ENCODE assay signal across 9 cellular contexts in genomic region chr14:90760591-90761316, GRCh38. TPM values are rescaled to one million over a fixed set of nuclear protein-coding genes. Genes with fewer than 3 reads are reported as not detected.
DNase-seq lines count a peak whose midpoint lies in the region; ATAC-seq and TF ChIP-seq lines count a peak whose summit lies in the region.
"Had no signal": no experiment of that assay in that cellular context is flagged by ENCODE, and none has a peak within 500 bp of the region (broad histone marks: within the 10 kb centered on the region; RNA-seq: fewer than 3 reads in every experiment).

No MANE protein-coding gene starts in this region.

- TF ChIP-seq CTCF in GM12874 (IDR thresholded peaks at IDR 0.05; ENCODE audit: insufficient read depth, low read depth, low read length) (peak; percentile 46), fibroblast of mammary gland (conservative IDR thresholded peaks at IDR 0.05; ENCODE audit: control insufficient read depth, insufficient read depth, low read depth, low read length) (peak; percentile 67), omental fat pad (IDR thresholded peaks at IDR 0.05) (no peak)

- ATAC-seq in stimulated activated memory B cell treated with anti-CD40 and anti-IgM and Interleukin-4, amounts not matched to agents 10 μg/mL and 1 μg/mL and 100 μg/mL, for 72 hours, result no peak
- ATAC-seq in omental fat pad (ENCODE audit: low FRiP score), result no peak

- DNase-seq in ACHN (peak; percentile 58), NCI-H82 (lab: John Stamatoyannopoulos, UW) (peak; percentile 65), fibroblast of mammary gland (ENCODE audit: low read depth) (peak; percentile 56), omental fat pad (ENCODE audit: low spot score) (no peak)
- DNase-seq in activated naive CD4-positive, alpha-beta T cell treated with anti-CD3 and anti-CD28 coated beads, Interleukin-2, amount 10 ng/mL, durations not matched to agents 7 days and 5 days, result no peak
- DNase-seq in activated CD4-positive, CD25-positive, alpha-beta regulatory T cell (lab: John Stamatoyannopoulos, UW), result no peak

- H3K9me3 Mint-ChIP-seq in stimulated activated memory B cell treated with anti-CD40 and anti-IgM and Interleukin-4, amounts not matched to agents 10 μg/mL and 1 μg/mL and 100 μg/mL, for 72 hours, result peaks cover 5% of the 10 kb centered on the region
- H3K9me3 Mint-ChIP-seq in activated naive CD4-positive, alpha-beta T cell treated with anti-CD3 and anti-CD28 coated beads, Interleukin-2, amount 10 ng/mL, durations not matched to agents 7 days and 5 days, result peaks cover 10% of the 10 kb centered on the region

- H3K36me3 Mint-ChIP-seq in stimulated activated memory B cell treated with anti-CD40 and anti-IgM and Interleukin-4, amounts not matched to agents 10 μg/mL and 1 μg/mL and 100 μg/mL, for 72 hours, result no peaks in the 10 kb centered on the region
- peaks cover 2% of the 10 kb centered on the region for H3K36me3 Mint-ChIP-seq in activated naive CD4-positive, alpha-beta T cell treated with anti-CD3 and anti-CD28 coated beads, Interleukin-2, amount 10 ng/mL, durations not matched to agents 7 days and 5 days

- H3K4me3 Mint-ChIP-seq in stimulated activated memory B cell treated with anti-CD40 and anti-IgM and Interleukin-4, amounts not matched to agents 10 μg/mL and 1 μg/mL and 100 μg/mL, for 72 hours, result no peak overlapping the region
- H3K4me3 Mint-ChIP-seq in activated naive CD4-positive, alpha-beta T cell treated with anti-CD3 and anti-CD28 coated beads, Interleukin-2, amount 10 ng/mL, durations not matched to agents 7 days and 5 days, result no peak overlapping the region

- no peak overlapping the region for H3K4me3 ChIP-seq in fibroblast of mammary gland (ENCODE audit: control insufficient read depth, low read depth, low read length)
- H3K4me3 ChIP-seq: vagina had no signal

- in situ Hi-C loops in ACHN (cut with HindIII; ENCODE audit: low pct_ligation_motif_present, low pct_unique_long_range_greater_than_20kb, low sequenced_read_pairs), result no loop called here

- CTCF ChIA-PET in activated naive CD4-positive, alpha-beta T cell treated with anti-CD3 and anti-CD28 coated beads, Interleukin-2, amount 10 ng/mL, durations not matched to agents 7 days and 5 days (lab: Charles Lee), result interaction anchor here (0.8 to 3.6 kb wide), 11 partner anchors 9 to 415 kb away, joined by 3 to 32 read pairs (median 4); partner anchors contain the start of gene DGLUCY

- H3K27me3 Mint-ChIP-seq in stimulated activated memory B cell treated with anti-CD40 and anti-IgM and Interleukin-4, amounts not matched to agents 10 μg/mL and 1 μg/mL and 100 μg/mL, for 72 hours, result no peaks in the 10 kb centered on the region
- H3K27me3 Mint-ChIP-seq in activated naive CD4-positive, alpha-beta T cell treated with anti-CD3 and anti-CD28 coated beads, Interleukin-2, amount 10 ng/mL, durations not matched to agents 7 days and 5 days, result peaks cover 25% of the 10 kb centered on the region

- peaks cover 17% of the 10 kb centered on the region for H3K4me1 Mint-ChIP-seq in stimulated activated memory B cell treated with anti-CD40 and anti-IgM and Interleukin-4, amounts not matched to agents 10 μg/mL and 1 μg/mL and 100 μg/mL, for 72 hours
- H3K4me1 Mint-ChIP-seq in activated naive CD4-positive, alpha-beta T cell treated with anti-CD3 and anti-CD28 coated beads, Interleukin-2, amount 10 ng/mL, durations not matched to agents 7 days and 5 days, result peaks cover 17% of the 10 kb centered on the region

- peak overlapping the region; percentile 84 for H3K27ac Mint-ChIP-seq in stimulated activated memory B cell treated with anti-CD40 and anti-IgM and Interleukin-4, amounts not matched to agents 10 μg/mL and 1 μg/mL and 100 μg/mL, for 72 hours
- no peak overlapping the region for H3K27ac Mint-ChIP-seq in activated naive CD4-positive, alpha-beta T cell treated with anti-CD3 and anti-CD28 coated beads, Interleukin-2, amount 10 ng/mL, durations not matched to agents 7 days and 5 days

RNA-seq across cellular contexts. Expression of gene TTC7B, which starts 55.5 kb away (rescaled TPM):
- 10 to 100 TPM; 31.9 to 56.3 (median 38.4) TPM for total RNA-seq in omental fat pad

Comparison
In these comparisons a context has a peak if more than half of its experiments do, and no peak if none do; other contexts are left out.
1. DNase-seq: peak in ACHN (single experiment), NCI-H82 (single experiment) and fibroblast of mammary gland (single experiment); none in activated naive CD4-positive, alpha-beta T cell treated with anti-CD3 and anti-CD28 coated beads, Interleukin-2, amount 10 ng/mL, durations not matched to agents 7 days and 5 days (single experiment), activated CD4-positive, CD25-positive, alpha-beta regulatory T cell (0 of 4) and omental fat pad (single experiment).
2. CTCF ChIP-seq: peak in GM12874 (single experiment) and fibroblast of mammary gland (single experiment); none in omental fat pad (0 of 3).